ENCODE assay signal across 16 cellular contexts in the genomic region with DNA sequence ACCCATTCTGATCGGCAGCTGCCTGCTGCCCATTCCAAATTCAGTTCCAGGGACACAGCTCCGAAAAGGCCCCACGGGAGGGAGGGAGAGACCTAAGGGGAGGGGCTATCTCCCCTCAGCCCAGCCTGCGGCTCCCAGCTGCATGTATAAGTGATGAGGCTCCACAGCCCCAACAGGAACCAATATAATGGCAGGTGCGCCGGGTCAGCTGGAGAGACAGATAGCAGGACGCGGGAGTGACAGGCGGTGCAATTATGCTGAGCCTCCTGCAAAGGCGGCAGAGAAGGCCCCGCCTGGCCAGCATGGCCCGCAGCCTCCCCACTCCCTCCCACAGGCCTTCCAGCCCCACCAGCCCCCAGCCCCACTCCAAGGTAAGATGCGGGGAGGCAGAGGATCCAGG.
"Had no signal": no experiment of that assay in that cellular context is flagged by ENCODE, and none has a peak within 500 bp of the region (broad histone marks: within the 10 kb centered on the region; RNA-seq: fewer than 3 reads in every experiment).

No MANE protein-coding gene starts in this region.

- H3K4me1 ChIP-seq: adrenal gland had no signal

- H3K4me3 Mint-ChIP-seq: central memory CD8-positive, alpha-beta T cell; nephron progenitor cell had no signal

- DNase-seq: activated CD4-positive, alpha-beta T cell treated with anti-CD3 and anti-CD28 coated beads, Interleukin-2, amount 50 U/mL, for 4 hours; activated CD4-positive, CD25-positive, alpha-beta regulatory T cell treated with anti-CD3 and anti-CD28 coated beads, Interleukin-2, amount 50 U/mL, for 72 hours; activated naive CD4-positive, alpha-beta T cell treated with anti-CD3 and anti-CD28 coated beads, Interleukin-2, amount 50 U/mL, for 16 hours; activated T-cell treated with anti-CD3 and anti-CD28 coated beads, Interleukin-2, amount 50 U/mL, for 1 hour; adrenal gland; cortex of kidney; effector CD8-positive, alpha-beta T cell; heart right ventricle; islet precursor cell; mesendoderm; nephron progenitor cell; stimulated activated CD4-positive, alpha-beta T cell treated with anti-CD3 and anti-CD28 coated beads, Interleukin-4, amount 100 ng/mL, for 1 hour; stimulated activated CD8-positive, alpha-beta memory T cell treated with anti-CD3 and anti-CD28 coated beads, Interleukin-4, amount 100 ng/mL, for 48 hours; stimulated activated naive CD8-positive, alpha-beta T cell treated with anti-CD3 and anti-CD28 coated beads, Interleukin-15, Interleukin-2, amounts not matched to agents 100 U/mL and 50 U/mL, for 24 hours; upper lobe of left lung had no signal

- H3K27ac Mint-ChIP-seq: nephron progenitor cell had no signal

- H3K9me3 ChIP-seq: adrenal gland, heart right ventricle, upper lobe of left lung had no signal

- H3K36me3 ChIP-seq: adrenal gland, heart right ventricle, upper lobe of left lung had no signal

- ATAC-seq: heart right ventricle; stimulated activated naive CD8-positive, alpha-beta T cell treated with anti-CD3 and anti-CD28 coated beads, Interleukin-15, Interleukin-2, amounts not matched to agents 100 U/mL and 50 U/mL, for 24 hours had no signal

- H3K4me1 Mint-ChIP-seq: central memory CD8-positive, alpha-beta T cell had no signal

- H3K4me3 ChIP-seq: adrenal gland, heart right ventricle, upper lobe of left lung had no signal

- H3K9me3 Mint-ChIP-seq: central memory CD8-positive, alpha-beta T cell; nephron progenitor cell had no signal

- H3K27ac ChIP-seq: adrenal gland, upper lobe of left lung had no signal

- H3K27me3 ChIP-seq: adrenal gland, upper lobe of left lung had no signal
